In the genomic region with DNA sequence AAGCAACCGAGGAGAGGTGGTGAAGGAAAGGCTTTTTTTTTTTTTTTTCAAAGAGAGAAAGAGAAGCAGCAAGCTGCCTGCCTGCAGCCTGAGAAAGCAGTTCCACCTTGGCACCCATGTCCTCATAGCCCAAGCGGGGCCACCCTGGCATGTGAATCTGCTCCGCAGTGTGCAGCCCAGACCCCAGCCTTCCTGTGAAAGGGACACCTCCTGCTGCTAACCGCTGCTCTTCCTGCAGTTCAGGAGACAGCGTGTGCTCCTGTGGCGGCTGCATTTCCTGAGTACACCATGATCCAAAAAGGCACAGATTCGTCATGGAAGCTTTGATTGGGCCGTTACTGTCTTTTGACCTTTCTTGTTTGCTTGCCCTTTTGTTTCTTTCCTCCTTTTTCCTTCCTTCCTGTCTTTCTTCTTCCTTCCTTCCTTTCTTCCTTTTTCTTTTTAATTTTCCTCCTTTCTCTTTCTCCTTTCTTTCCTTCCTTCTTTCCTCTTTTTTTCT, we compare ENCODE assay signal across 11 cellular contexts. TPM values are rescaled to one million over a fixed set of nuclear protein-coding genes. Genes with fewer than 3 reads are reported as not detected.
DNase-seq lines count a peak whose midpoint lies in the region; ATAC-seq and TF ChIP-seq lines count a peak whose summit lies in the region.
"Had no signal": no experiment of that assay in that cellular context is flagged by ENCODE, and none has a peak within 500 bp of the region (broad histone marks: within the 10 kb centered on the region; RNA-seq: fewer than 3 reads in every experiment).

No MANE protein-coding gene starts in this region.

- H3K9me3 Mint-ChIP-seq in activated T-cell treated with anti-CD3 and anti-CD28 coated beads, Interleukin-2, amount 50 U/mL, for 4 hours = no peaks in the 10 kb centered on the region
- H3K9me3 Mint-ChIP-seq: brain had no signal

- H3K36me3 Mint-ChIP-seq in activated T-cell treated with anti-CD3 and anti-CD28 coated beads, Interleukin-2, amount 50 U/mL, for 4 hours (ENCODE audit: insufficient read depth) = peaks cover 33% of the 10 kb centered on the region
- H3K36me3 Mint-ChIP-seq: brain had no signal

- H3K27me3 ChIP-seq in iPS-20b (ENCODE audit: insufficient read depth, low read length) (no peaks in the 10 kb centered on the region), suprapubic skin (no peaks in the 10 kb centered on the region), BE2C (peaks cover 24% of the 10 kb centered on the region)

- peak overlapping the region; percentile 24; the same call in 1 of the 2 replicates for H3K9ac ChIP-seq in iPS-20b (ENCODE audit: low read depth, low read length)

- peak; percentile 86 for DNase-seq in activated effector memory CD4-positive, alpha-beta T cell treated with anti-CD3 and anti-CD28 coated beads, Interleukin-2, amount 50 U/mL, for 16 hours
- no peak for DNase-seq in activated effector memory CD4-positive, alpha-beta T cell treated with Interleukin-2 at 50 U/mL for 16 hours
- DNase-seq in activated T-cell treated with anti-CD3 and anti-CD28 coated beads, Interleukin-2, amount 50 U/mL, for 4 hours = peak; percentile 53
- DNase-seq in suprapubic skin (ENCODE audit: low spot score in 2 of 2) (no peak), BE2C (no peak), NCI-H524 treated with DMSO at 0.1 percent for 48 hours (lab: John Stamatoyannopoulos, UW) (no peak)
- DNase-seq: SHP77 had no signal

- peaks cover 5% of the 10 kb centered on the region; the same call in 1 of the 2 replicates for H3K4me1 ChIP-seq in iPS-20b (ENCODE audit: insufficient read depth, low read length)
- H3K4me1 ChIP-seq in suprapubic skin = no peaks in the 10 kb centered on the region
- H3K4me1 ChIP-seq in BE2C = no peaks in the 10 kb centered on the region

- peak overlapping the region; percentile 68 for H3K4me3 Mint-ChIP-seq in activated T-cell treated with anti-CD3 and anti-CD28 coated beads, Interleukin-2, amount 50 U/mL, for 4 hours
- H3K4me3 Mint-ChIP-seq: brain had no signal

- H3K4me1 Mint-ChIP-seq in activated T-cell treated with anti-CD3 and anti-CD28 coated beads, Interleukin-2, amount 50 U/mL, for 4 hours (ENCODE audit: low read depth) = peaks cover 64% of the 10 kb centered on the region

- no peaks in the 10 kb centered on the region for H3K9me3 ChIP-seq in iPS-20b (ENCODE audit: insufficient read depth, low read depth, low read length)
- no peaks in the 10 kb centered on the region for H3K9me3 ChIP-seq in suprapubic skin
- no peaks in the 10 kb centered on the region for H3K9me3 ChIP-seq in BE2C

- H3K27me3 Mint-ChIP-seq in activated T-cell treated with anti-CD3 and anti-CD28 coated beads, Interleukin-2, amount 50 U/mL, for 4 hours (ENCODE audit: low read depth) = no peaks in the 10 kb centered on the region

- H3K27ac ChIP-seq in iPS-20b (ENCODE audit: low read length) (no peak overlapping the region), suprapubic skin (peak overlapping the region; percentile 49)

- H3K36me3 ChIP-seq in iPS-20b (ENCODE audit: insufficient read depth, low read depth, low read length) (no peaks in the 10 kb centered on the region), suprapubic skin (no peaks in the 10 kb centered on the region), BE2C (no peaks in the 10 kb centered on the region)

- peak overlapping the region; percentile 26; the same call in 1 of the 2 replicates for H3K4me3 ChIP-seq in iPS-20b (ENCODE audit: low read length)
- H3K4me3 ChIP-seq in suprapubic skin = no peak overlapping the region
- no peak overlapping the region for H3K4me3 ChIP-seq in BE2C (ENCODE audit: low read depth, low read length)

- no peak for TF ChIP-seq CTCF in suprapubic skin (IDR thresholded peaks at IDR 0.05)
- TF ChIP-seq CTCF in BE2C (IDR thresholded peaks at IDR 0.05; ENCODE audit: low read depth, low read length) = no peak

- 30% methylated on average over 8 of the region's 8 CpGs for WGBS in suprapubic skin

- no peak for TF ChIP-seq EP300 in suprapubic skin (IDR thresholded peaks at IDR 0.05)

- ATAC-seq in activated T-cell treated with anti-CD3 and anti-CD28 coated beads, Interleukin-2, amount 50 U/mL, for 4 hours = peak; percentile 20 to 30
- ATAC-seq in HG02588 (IDR thresholded peaks at IDR 0.05; ENCODE audit: unreplicated experiment) = no peak

- TF ChIP-seq POLR2A in suprapubic skin (IDR thresholded peaks at IDR 0.05) = no peak

RNA-seq across cellular contexts. Expression of a gene that starts 38.1 kb away (rescaled TPM):
- total RNA-seq in activated T-cell treated with anti-CD3 and anti-CD28 coated beads, Interleukin-2, amount 50 U/mL, for 4 hours = 100 to 1,000 TPM; 168 to 229 (median 228) TPM
- total RNA-seq in suprapubic skin = 10 to 100 TPM in 1 of 4 donors, 1 to 10 TPM in 3; 3.2 to 17.5 (median 6.2) TPM
- polyA plus RNA-seq in BE2C (2012; ENCODE audit: insufficient read depth, insufficient read length, low read depth) = not detected
- polyA plus RNA-seq: BJ had no signal

Comparison
In these comparisons a context has a peak if more than half of its experiments do, and no peak if none do; other contexts are left out.
1. DNase-seq: peak in activated effector memory CD4-positive, alpha-beta T cell treated with anti-CD3 and anti-CD28 coated beads, Interleukin-2, amount 50 U/mL, for 16 hours (single experiment) and activated T-cell treated with anti-CD3 and anti-CD28 coated beads, Interleukin-2, amount 50 U/mL, for 4 hours (single experiment); none in activated effector memory CD4-positive, alpha-beta T cell treated with Interleukin-2 at 50 U/mL for 16 hours (single experiment), suprapubic skin (0 of 2), BE2C (single experiment) and NCI-H524 treated with DMSO at 0.1 percent for 48 hours (single experiment).
2. RNA of a gene that starts 38.1 kb away (total RNA-seq): 168 to 229 TPM in activated T-cell treated with anti-CD3 and anti-CD28 coated beads, Interleukin-2, amount 50 U/mL, for 4 hours; 3.2 to 17.5 TPM in suprapubic skin; every median in the first group is over 4 times any median in the second.